In the genomic region with DNA sequence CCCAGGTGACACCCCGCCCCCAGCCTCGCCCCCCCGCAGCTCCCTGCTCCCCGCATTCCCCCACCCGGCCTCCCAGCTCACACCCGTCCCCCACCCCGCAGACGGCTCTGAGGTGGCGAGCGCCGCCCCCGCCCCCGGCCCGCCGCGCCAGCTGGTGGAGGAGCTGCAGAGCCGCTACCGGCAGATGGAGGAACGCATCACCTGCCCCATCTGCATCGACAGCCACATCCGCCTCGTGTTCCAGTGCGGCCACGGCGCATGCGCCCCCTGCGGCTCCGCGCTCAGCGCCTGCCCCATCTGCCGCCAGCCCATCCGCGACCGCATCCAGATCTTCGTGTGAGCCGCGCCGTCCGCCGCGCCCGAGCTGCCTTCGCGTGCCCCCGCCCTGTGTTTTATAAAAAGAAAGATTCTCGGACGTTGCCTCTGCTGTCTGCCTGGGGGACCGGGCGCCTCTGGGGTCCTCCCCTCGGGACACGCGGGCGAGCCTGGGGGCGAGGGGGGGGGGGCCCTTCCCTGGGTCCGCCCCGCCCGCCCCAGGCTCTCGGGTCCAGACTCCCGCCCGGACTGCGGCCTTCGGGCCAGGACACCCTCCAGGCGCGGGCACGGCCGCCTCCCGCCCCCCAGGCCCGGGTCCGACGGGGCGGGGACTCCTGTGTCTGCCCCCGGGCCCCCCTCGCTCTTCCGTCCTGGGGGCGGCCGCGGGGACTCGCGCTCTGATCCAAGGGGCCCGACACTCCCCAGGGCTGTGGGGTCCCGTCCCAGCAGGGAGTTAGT, we compare ENCODE assay signal across 8 cellular contexts. TPM values are rescaled to one million over a fixed set of nuclear protein-coding genes. Genes with fewer than 3 reads are reported as not detected.
DNase-seq lines count a peak whose midpoint lies in the region; ATAC-seq and TF ChIP-seq lines count a peak whose summit lies in the region.

No MANE protein-coding gene starts in this region.

- no peaks in the 10 kb centered on the region for H3K9me3 ChIP-seq in spleen

- peak overlapping the region; percentile 29 for H3K4me3 ChIP-seq in GM12864 (ENCODE audit: low read depth, low read length)
- H3K4me3 ChIP-seq in spleen = peak overlapping the region in 7 of 8 donors; percentile 10 to 71 (median 44)

- TF ChIP-seq CTCF in GM12864 (IDR thresholded peaks at IDR 0.05; ENCODE audit: low read depth, low read length, missing control alignments) = peak; percentile 7
- TF ChIP-seq CTCF in spleen (IDR thresholded peaks at IDR 0.05 in 8 of 11, conservative IDR thresholded peaks at IDR 0.05 in 3 of 11) = peak in 1 of 11 experiments; percentile 9

- TF ChIP-seq POLR2A in spleen (IDR thresholded peaks at IDR 0.05) = no peak

- peak overlapping the region; percentile 57 to 91 (median 84) for H3K27ac ChIP-seq in spleen

- H3K4me1 ChIP-seq in spleen = peaks cover 0 to 46% (median 28%) of the 10 kb centered on the region in 6 donors

- DNase-seq in GM12864 (ENCODE audit: low read depth) = peak; percentile 76
- peak; percentile 91 for DNase-seq in NCI-H82 treated with DMSO at 0.1 percent for 48 hours (lab: John Stamatoyannopoulos, UW; ENCODE audit: unreplicated experiment)
- DNase-seq in activated gamma-delta T cell (lab: John Stamatoyannopoulos, UW) = peak; percentile 97
- DNase-seq in Right ventricle myocardium superior = peak; percentile 86
- peak; percentile 97 for DNase-seq in spleen
- DNase-seq in NCI-H1048 (lab: John Stamatoyannopoulos, UW) = no peak

- H3K36me3 ChIP-seq in spleen = peaks cover 0 to 38% (median 7%) of the 10 kb centered on the region in 6 donors

- ATAC-seq in HG02938 (IDR thresholded peaks at IDR 0.05; ENCODE audit: unreplicated experiment) (peak; percentile 69), Right ventricle myocardium superior (ENCODE audit: poor library complexity) (peak; percentile 39), GM21526 (IDR thresholded peaks at IDR 0.05; ENCODE audit: low FRiP score, unreplicated experiment) (no peak)

- WGBS in spleen, 5 donors = 1 to 9% (median 6%) methylated on average over 22 to 81 of the region's 81 CpGs

- H3K27me3 ChIP-seq in spleen (replicated peaks in 1 of 7) = peaks cover 3 to 45% (median 22%) of the 10 kb centered on the region in 7 donors

- intact Hi-C loops in Right ventricle myocardium superior (cut with DNase I) = no loop called here
- intact Hi-C loops in spleen (cut with DNase I; ENCODE audit: low total_unique reads) = no loop called here

RNA-seq across cellular contexts. Expression of a gene that starts 1.6 kb away (rescaled TPM):
- 25.1 TPM for total RNA-seq in Right ventricle myocardium superior
- 1 to 10 TPM; 1.4 to 7.3 (median 5.8) TPM for total RNA-seq in spleen
- polyA plus RNA-seq in spleen = 1 to 10 TPM; 4.2 to 9.3 (median 6.3) TPM

RNA-seq across cellular contexts. Expression of a gene that starts 15.1 kb away (rescaled TPM):
- total RNA-seq in Right ventricle myocardium superior = 110 TPM
- total RNA-seq in spleen = 10 to 100 TPM; 46.2 to 76.5 (median 72.0) TPM
- polyA plus RNA-seq in spleen = 100 to 1,000 TPM in 1 of 3 donors, 10 to 100 TPM in 2; 49.6 to 165 (median 74.1) TPM

RNA-seq across cellular contexts. Expression of a gene that starts 28.4 kb away (rescaled TPM):
- 23.6 TPM for total RNA-seq in Right ventricle myocardium superior
- total RNA-seq in spleen = 10 to 100 TPM; 19.4 to 34.1 (median 27.9) TPM
- 10 to 100 TPM; 20.0 to 38.2 (median 31.2) TPM for polyA plus RNA-seq in spleen

RNA-seq across cellular contexts. Expression of a gene that starts 30.4 kb away (rescaled TPM):
- total RNA-seq in Right ventricle myocardium superior (2.0 TPM), spleen (1 to 10 TPM; 2.2 to 8.8 (median 5.6) TPM)
- polyA plus RNA-seq in spleen = 1 to 10 TPM; 2.2 to 4.4 (median 3.4) TPM

RNA-seq across cellular contexts. Expression of a gene that starts 55.7 kb away (rescaled TPM):
- 106 TPM for total RNA-seq in Right ventricle myocardium superior
- total RNA-seq in spleen = 100 to 1,000 TPM in 5 of 7 donors, 10 to 100 TPM in 2; 86.7 to 168 (median 111) TPM
- polyA plus RNA-seq in spleen = 100 to 1,000 TPM in 1 of 3 donors, 10 to 100 TPM in 2; 89.2 to 121 (median 90.4) TPM
